Comparison of ENCODE assay signal across 18 cellular contexts in the genomic region with DNA sequence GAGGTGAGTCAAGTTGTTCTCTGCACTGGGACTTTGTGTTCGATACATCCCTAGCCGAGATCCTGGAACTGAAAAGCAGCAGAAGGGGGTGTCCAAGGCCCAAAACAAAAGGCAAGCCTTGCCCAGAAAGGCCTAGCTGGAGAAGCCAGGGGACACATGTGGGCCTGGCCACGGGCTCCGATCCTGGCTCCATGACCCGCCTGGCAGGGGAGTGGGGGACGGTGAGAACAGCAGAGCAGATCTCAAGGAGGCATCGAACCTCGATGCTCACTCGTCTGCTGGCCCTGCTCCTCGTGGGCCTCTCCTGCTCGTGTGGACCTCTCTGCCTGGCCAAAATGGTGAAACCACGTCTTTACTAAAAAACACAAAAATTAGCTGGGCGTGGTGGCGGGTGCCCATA. TPM values are rescaled to one million over a fixed set of nuclear protein-coding genes. Genes with fewer than 3 reads are reported as not detected.
DNase-seq lines count a peak whose midpoint lies in the region; ATAC-seq, FAIRE-seq and TF ChIP-seq lines count a peak whose summit lies in the region.
"Had no signal": no experiment of that assay in that cellular context is flagged by ENCODE, and none has a peak within 500 bp of the region (broad histone marks: within the 10 kb centered on the region; RNA-seq: fewer than 3 reads in every experiment).

No MANE protein-coding gene starts in this region.

- ATAC-seq in K562 (no peak), memory B cell (ENCODE audit: low read depth) (no peak), HG03280 (IDR thresholded peaks at IDR 0.05; ENCODE audit: unreplicated experiment) (no peak)
- ATAC-seq in activated CD4-positive, CD25-positive, alpha-beta regulatory T cell treated with anti-CD3 and anti-CD28 coated beads, Interleukin-2, amount 50 U/mL, for 24 hours, result no peak

- no peak overlapping the region for H3K4me3 Mint-ChIP-seq in activated CD4-positive, alpha-beta T cell treated with anti-CD3 and anti-CD28 coated beads, Interleukin-2, amount 10 ng/mL, durations not matched to agents 7 days and 5 days
- no peak overlapping the region for H3K4me3 Mint-ChIP-seq in activated CD4-positive, alpha-beta T cell treated with anti-CD3 and anti-CD28 coated beads, Interleukin-2, amount 10 ng/mL, durations not matched to agents 24 days and 14 days
- no peak overlapping the region for H3K4me3 Mint-ChIP-seq in memory B cell
- H3K4me3 Mint-ChIP-seq: H9 had no signal

- H3K27ac Mint-ChIP-seq in activated CD4-positive, alpha-beta T cell treated with anti-CD3 and anti-CD28 coated beads, Interleukin-2, amount 10 ng/mL, durations not matched to agents 7 days and 5 days, result peak overlapping the region; percentile 9
- H3K27ac Mint-ChIP-seq in activated CD4-positive, alpha-beta T cell treated with anti-CD3 and anti-CD28 coated beads, Interleukin-2, amount 10 ng/mL, durations not matched to agents 24 days and 14 days, result no peak overlapping the region
- H3K27ac Mint-ChIP-seq in memory B cell, result peak overlapping the region; percentile 30
- H3K27ac Mint-ChIP-seq: CD4-positive, CD25-positive, alpha-beta regulatory T cell; H9 had no signal

- no peak for DNase-seq in activated CD4-positive, alpha-beta T cell treated with anti-CD3 and anti-CD28 coated beads, Interleukin-2, amount 10 ng/mL, durations not matched to agents 7 days and 5 days
- no peak for DNase-seq in activated CD4-positive, alpha-beta T cell treated with anti-CD3 and anti-CD28 coated beads, Interleukin-2, amount 10 ng/mL, durations not matched to agents 24 days and 14 days
- no peak for DNase-seq in K562 (ENCODE audit: extremely low read depth in 1 of 4, low spot score in 3 of 4)
- no peak for DNase-seq in memory B cell (ENCODE audit: low spot score in 2 of 2)
- DNase-seq in spleen, result peak; percentile 67
- DNase-seq in cortex of kidney (lab: John Stamatoyannopoulos, UW), result no peak
- DNase-seq: AML-193; CD4-positive, CD25-positive, alpha-beta regulatory T cell; DMS53; GF-D8; GOT3; H9 had no signal

- H3K4me1 Mint-ChIP-seq in activated CD4-positive, alpha-beta T cell treated with anti-CD3 and anti-CD28 coated beads, Interleukin-2, amount 10 ng/mL, durations not matched to agents 7 days and 5 days, result peaks cover 18% of the 10 kb centered on the region
- peaks cover 6% of the 10 kb centered on the region for H3K4me1 Mint-ChIP-seq in activated CD4-positive, alpha-beta T cell treated with anti-CD3 and anti-CD28 coated beads, Interleukin-2, amount 10 ng/mL, durations not matched to agents 24 days and 14 days
- H3K4me1 Mint-ChIP-seq in memory B cell, result peaks cover 13% of the 10 kb centered on the region
- H3K4me1 Mint-ChIP-seq: H9 had no signal

- FAIRE-seq in K562 (lab: Jason Lieb, UNC), result no peak
- FAIRE-seq: GM19239 had no signal

- H3K4me1 ChIP-seq in K562 (replicated peaks in 1 of 2; ENCODE audit: control insufficient read depth in 2 of 2, insufficient read depth in 2 of 2, low read length in 2 of 2), result peaks cover 0 to 3% of the 10 kb centered on the region in 2 experiments; a peak in 1 of 5 replicates
- H3K4me1 ChIP-seq in spleen, result peaks cover 0 to 11% (median 2%) of the 10 kb centered on the region in 6 donors

- POLR2A ChIA-PET in activated CD4-positive, alpha-beta T cell treated with anti-CD3 and anti-CD28 coated beads, Interleukin-2, amount 10 ng/mL, durations not matched to agents 7 days and 5 days (lab: Charles Lee), result no interaction called here
- POLR2A ChIA-PET in K562 (lab: Yijun Ruan, JAX), result no interaction called here

- TF ChIP-seq POLR2A in K562 (conservative IDR thresholded peaks at IDR 0.05) (no peak), spleen (IDR thresholded peaks at IDR 0.05) (no peak)

- peaks cover 76% of the 10 kb centered on the region for H3K36me3 ChIP-seq in K562 (ENCODE audit: control insufficient read depth, insufficient read depth, low read length)
- H3K36me3 ChIP-seq in spleen, result peaks cover 0 to 80% (median 16%) of the 10 kb centered on the region in 6 donors

- H3K79me2 ChIP-seq in K562 (ENCODE audit: control insufficient read depth, insufficient read depth, low read length), result no peaks in the 10 kb centered on the region; the same call in 2 of the 3 replicates

- CTCF ChIA-PET in activated CD4-positive, alpha-beta T cell treated with anti-CD3 and anti-CD28 coated beads, Interleukin-2, amount 10 ng/mL, durations not matched to agents 7 days and 5 days (lab: Charles Lee), result no interaction called here
- CTCF ChIA-PET in K562 (lab: Yijun Ruan, JAX; ENCODE audit: low intra/inter-chr PET ratio), result no interaction called here

- TF ChIP-seq EP300 in K562 (IDR thresholded peaks at IDR 0.05; ENCODE audit: low read length), result no peak

- in situ Hi-C loops in K562 (cut with MboI), result no loop called here

- no peak overlapping the region for H3K27ac ChIP-seq in K562 (ENCODE audit: extremely low read depth, low read depth, low read length)
- no peak overlapping the region for H3K27ac ChIP-seq in spleen
- H3K27ac ChIP-seq: 22Rv1, BLaER1 had no signal

- no peak overlapping the region for H3K4me3 ChIP-seq in K562
- no peak overlapping the region for H3K4me3 ChIP-seq in spleen
- H3K4me3 ChIP-seq: BLaER1 had no signal

- H3K36me3 Mint-ChIP-seq in activated CD4-positive, alpha-beta T cell treated with anti-CD3 and anti-CD28 coated beads, Interleukin-2, amount 10 ng/mL, durations not matched to agents 7 days and 5 days (ENCODE audit: low read depth), result peaks cover 58% of the 10 kb centered on the region
- peaks cover 56% of the 10 kb centered on the region for H3K36me3 Mint-ChIP-seq in activated CD4-positive, alpha-beta T cell treated with anti-CD3 and anti-CD28 coated beads, Interleukin-2, amount 10 ng/mL, durations not matched to agents 24 days and 14 days (ENCODE audit: low read depth)
- peaks cover 6% of the 10 kb centered on the region for H3K36me3 Mint-ChIP-seq in memory B cell

- H3K27me3 Mint-ChIP-seq in activated CD4-positive, alpha-beta T cell treated with anti-CD3 and anti-CD28 coated beads, Interleukin-2, amount 10 ng/mL, durations not matched to agents 7 days and 5 days, result no peaks in the 10 kb centered on the region
- no peaks in the 10 kb centered on the region for H3K27me3 Mint-ChIP-seq in activated CD4-positive, alpha-beta T cell treated with anti-CD3 and anti-CD28 coated beads, Interleukin-2, amount 10 ng/mL, durations not matched to agents 24 days and 14 days
- no peaks in the 10 kb centered on the region for H3K27me3 Mint-ChIP-seq in memory B cell
- H3K27me3 Mint-ChIP-seq: CD4-positive, CD25-positive, alpha-beta regulatory T cell had no signal

- H3K4me2 ChIP-seq in K562 (ENCODE audit: insufficient read depth, low read length), result no peak overlapping the region
- H3K4me2 ChIP-seq: BLaER1 had no signal

- H3K9me3 ChIP-seq in K562 (replicated peaks; ENCODE audit: control insufficient read depth, insufficient read depth, low read depth, low read length) (no peaks in the 10 kb centered on the region), spleen (no peaks in the 10 kb centered on the region)
- H3K9me3 ChIP-seq: BLaER1 had no signal

- no peak overlapping the region for H2AFZ ChIP-seq in K562 (ENCODE audit: low read depth, low read length)

- no peaks in the 10 kb centered on the region for H4K20me1 ChIP-seq in K562 (replicated peaks; ENCODE audit: control insufficient read depth, insufficient read depth, low read length)

- intact Hi-C loops in activated CD4-positive, alpha-beta T cell treated with anti-CD3 and anti-CD28 coated beads, Interleukin-2, amount 10 ng/mL, durations not matched to agents 24 days and 14 days (cut with micrococcal nuclease), result no loop called here
- intact Hi-C loops in K562 (cut with micrococcal nuclease), result no loop called here
- intact Hi-C loops in spleen (cut with DNase I; ENCODE audit: low total_unique reads), result loop anchor here (10.0 kb wide), 1 partner anchor 57 kb away; no protein-coding TSS in a partner anchor

- no peaks in the 10 kb centered on the region for H3K9me1 ChIP-seq in K562 (ENCODE audit: control insufficient read depth, insufficient read depth, low read length)

- H3K9me3 Mint-ChIP-seq in activated CD4-positive, alpha-beta T cell treated with anti-CD3 and anti-CD28 coated beads, Interleukin-2, amount 10 ng/mL, durations not matched to agents 7 days and 5 days, result no peaks in the 10 kb centered on the region
- no peaks in the 10 kb centered on the region for H3K9me3 Mint-ChIP-seq in activated CD4-positive, alpha-beta T cell treated with anti-CD3 and anti-CD28 coated beads, Interleukin-2, amount 10 ng/mL, durations not matched to agents 24 days and 14 days
- H3K9me3 Mint-ChIP-seq in memory B cell, result no peaks in the 10 kb centered on the region
- H3K9me3 Mint-ChIP-seq: CD4-positive, CD25-positive, alpha-beta regulatory T cell; H9 had no signal

- no peaks in the 10 kb centered on the region for H3K27me3 ChIP-seq in K562 (ENCODE audit: control insufficient read depth in 2 of 2, insufficient read depth in 2 of 2, low read length in 2 of 2)
- H3K27me3 ChIP-seq in spleen (replicated peaks in 1 of 7), result no peaks in the 10 kb centered on the region
- H3K27me3 ChIP-seq: BLaER1 had no signal

- TF ChIP-seq CTCF in K562 (IDR thresholded peaks at IDR 0.05 in 2 of 3, conservative IDR thresholded peaks at IDR 0.05 in 1 of 3; ENCODE audit: insufficient read depth in 2 of 3, low read depth in 1 of 3, low read length in 3 of 3) (0 out of 6 replicates have a peak, but pooled peaks of 1 of the 3 experiments have one; percentile 3), spleen (IDR thresholded peaks at IDR 0.05 in 8 of 11, conservative IDR thresholded peaks at IDR 0.05 in 3 of 11) (no peak)

- TSS peak; percentile 7 for BruUV-seq in K562 (replicated peaks; lab: Mats Ljungman, UMichigan)

- WGBS in K562 (ENCODE audit: insufficient coverage, low coverage, missing lambda C conversion rate), result 97% methylated on average over 13 of the region's 14 CpGs
- WGBS in spleen, 5 donors, result 94 to 97% (median 96%) methylated on average over 13 to 14 of the region's 14 CpGs

- no peak for TF ChIP-seq RAD21 in K562 (CRISPR knock-in tag; conservative IDR thresholded peaks at IDR 0.05 in 1 of 2, IDR thresholded peaks at IDR 0.05 in 1 of 2)

- peak overlapping the region in 1 of 2 experiments; percentile 45; a peak in 1 of 4 replicates for H3K9ac ChIP-seq in K562 (ENCODE audit: insufficient read depth in 1 of 2, low read depth in 2 of 2, low read length in 2 of 2)
- H3K9ac ChIP-seq: BLaER1 had no signal

RNA-seq across cellular contexts. Expression of a gene that starts 8.9 kb away (rescaled TPM):
- 100 to 1,000 TPM in 1 of 2 experiments, 10 to 100 TPM in 1; 99.3 to 101 TPM for total RNA-seq in activated CD4-positive, alpha-beta T cell treated with anti-CD3 and anti-CD28 coated beads, Interleukin-2, amount 10 ng/mL, durations not matched to agents 7 days and 5 days
- 44.7 and 45.7 TPM in 2 replicates for total RNA-seq in activated CD4-positive, alpha-beta T cell treated with anti-CD3 and anti-CD28 coated beads, Interleukin-2, amount 10 ng/mL, durations not matched to agents 24 days and 14 days
- 85.7 and 196 TPM in 2 replicates for total RNA-seq in K562 (2011; cell fraction: chromatin; rRNA removed; ENCODE audit: low replicate concordance)
- total RNA-seq in K562 (2011; cell fraction: nucleolus; rRNA removed), result 118 and 124 TPM in 2 replicates
- 119 and 147 TPM in 2 replicates for total RNA-seq in K562 (2011; cell fraction: nucleoplasm; rRNA removed)
- total RNA-seq in K562 (2014; rRNA removed) (46.2 and 66.4 TPM in 2 replicates), K562 (2014; rRNA removed; fragmentation: Illumina TruSeq; extraction: Trizol) (26.2 and 29.5 TPM in 2 replicates), K562 (2015; rRNA removed; fragmentation: Illumina TruSeq; extraction: Trizol) (34.2 and 36.9 TPM in 2 replicates), K562 (2021) (62.9 and 70.1 TPM in 2 replicates), spleen (10 to 100 TPM in 1 of 7 donors, 1 to 10 TPM in 6; 4.2 to 11.1 (median 7.3) TPM)
- polyA plus RNA-seq in K562 (2011; rRNA removed) (18.5 and 18.8 TPM in 2 replicates), K562 (2014; fragmentation: Illumina TruSeq; extraction: Trizol) (30.8 and 43.5 TPM in 2 replicates), K562 (2014; fragmentation: Nextera tagmentation; extraction: Ambion mirVana) (1 to 10 TPM; 4.1 to 5.4 TPM), K562 (2014; rRNA removed) (24.6 and 28.5 TPM in 2 replicates), spleen (1 to 10 TPM; 1.5 to 2.7 (median 2.6) TPM)
- polyA plus RNA-seq in K562 (2011; cell fraction: cytosol; rRNA removed), result 23.2 and 35.3 TPM in 2 replicates
- polyA plus RNA-seq in K562 (2011; cell fraction: nucleus; rRNA removed), result 34.8 and 58.2 TPM in 2 replicates
- polyA plus RNA-seq in K562 (2012), result 35.0 and 35.7 TPM in 2 replicates
- polyA minus RNA-seq in K562 (2011; rRNA and poly(A)+ RNA removed), result 39.0 and 67.5 TPM in 2 replicates
- polyA minus RNA-seq in K562 (2011; cell fraction: cytosol; rRNA and poly(A)+ RNA removed), result 65.5 and 70.9 TPM in 2 replicates
- polyA minus RNA-seq in K562 (2011; cell fraction: nucleus; rRNA and poly(A)+ RNA removed), result 35.1 and 42.3 TPM in 2 replicates

RNA-seq across cellular contexts. Expression of a gene that starts 21.8 kb away (rescaled TPM):
- 10 to 100 TPM; 15.5 to 21.4 TPM for total RNA-seq in activated CD4-positive, alpha-beta T cell treated with anti-CD3 and anti-CD28 coated beads, Interleukin-2, amount 10 ng/mL, durations not matched to agents 7 days and 5 days
- 40.7 and 41.7 TPM in 2 replicates for total RNA-seq in activated CD4-positive, alpha-beta T cell treated with anti-CD3 and anti-CD28 coated beads, Interleukin-2, amount 10 ng/mL, durations not matched to agents 24 days and 14 days
- 28.4 and 114 TPM in 2 replicates for total RNA-seq in K562 (2011; cell fraction: chromatin; rRNA removed; ENCODE audit: low replicate concordance)
- 102 and 124 TPM in 2 replicates for total RNA-seq in K562 (2011; cell fraction: nucleolus; rRNA removed)
- total RNA-seq in K562 (2011; cell fraction: nucleoplasm; rRNA removed), result 40.8 and 51.4 TPM in 2 replicates
- total RNA-seq in K562 (2014; rRNA removed), result 50.2 and 66.0 TPM in 2 replicates
- 6.4 and 11.6 TPM in 2 replicates for total RNA-seq in K562 (2014; rRNA removed; fragmentation: Illumina TruSeq; extraction: Trizol)
- 25.8 and 28.4 TPM in 2 replicates for total RNA-seq in K562 (2015; rRNA removed; fragmentation: Illumina TruSeq; extraction: Trizol)
- total RNA-seq in K562 (2021), result 43.0 and 46.1 TPM in 2 replicates
- polyA plus RNA-seq in K562 (2011; rRNA removed), result 11.5 and 19.7 TPM in 2 replicates
- polyA plus RNA-seq in K562 (2011; cell fraction: cytosol; rRNA removed), result 12.4 and 30.6 TPM in 2 replicates
- 115 and 152 TPM in 2 replicates for polyA plus RNA-seq in K562 (2011; cell fraction: nucleus; rRNA removed)
- 25.5 and 36.0 TPM in 2 replicates for polyA plus RNA-seq in K562 (2012)
- 17.6 and 21.1 TPM in 2 replicates for polyA plus RNA-seq in K562 (2014; fragmentation: Illumina TruSeq; extraction: Trizol)
- polyA plus RNA-seq in K562 (2014; fragmentation: Nextera tagmentation; extraction: Ambion mirVana), result 1 to 10 TPM in 1 of 2 experiments, under 1 TPM in 1; 0.75 to 2.2 TPM
- polyA plus RNA-seq in K562 (2014; rRNA removed), result 46.1 and 57.0 TPM in 2 replicates
- 3.6 and 6.3 TPM in 2 replicates for polyA minus RNA-seq in K562 (2011; rRNA and poly(A)+ RNA removed)
- polyA minus RNA-seq in K562 (2011; cell fraction: cytosol; rRNA and poly(A)+ RNA removed), result 5.9 and 8.8 TPM in 2 replicates
- polyA minus RNA-seq in K562 (2011; cell fraction: nucleus; rRNA and poly(A)+ RNA removed), result 44.7 and 53.2 TPM in 2 replicates
- 1 to 10 TPM in 5 of 7 donors, under 1 TPM in 2; 0.73 to 2.7 (median 1.4) TPM for total RNA-seq in spleen
- 1 to 10 TPM; 1.8 to 2.7 (median 2.5) TPM for polyA plus RNA-seq in spleen
- total RNA-seq: CD4-positive, CD25-positive, alpha-beta regulatory T cell had no signal

RNA-seq across cellular contexts. Expression of a gene that starts 33.0 kb away (rescaled TPM):
- total RNA-seq in activated CD4-positive, alpha-beta T cell treated with anti-CD3 and anti-CD28 coated beads, Interleukin-2, amount 10 ng/mL, durations not matched to agents 7 days and 5 days, result not detected
- not detected in 2 replicates for total RNA-seq in activated CD4-positive, alpha-beta T cell treated with anti-CD3 and anti-CD28 coated beads, Interleukin-2, amount 10 ng/mL, durations not matched to agents 24 days and 14 days
- total RNA-seq in K562 (2011; cell fraction: chromatin; rRNA removed; ENCODE audit: low replicate concordance), result 0.42 TPM in 1 of 2 replicates, not detected in the other
- total RNA-seq in K562 (2011; cell fraction: nucleolus; rRNA removed), result 0.13 and 0.17 TPM in 2 replicates
- total RNA-seq in K562 (2011; cell fraction: nucleoplasm; rRNA removed), result not detected in 2 replicates
- total RNA-seq in K562 (2014; rRNA removed) (not detected in 2 replicates), K562 (2014; rRNA removed; fragmentation: Illumina TruSeq; extraction: Trizol) (not detected in 2 replicates), K562 (2015; rRNA removed; fragmentation: Illumina TruSeq; extraction: Trizol) (not detected in 2 replicates), K562 (2021) (not detected in 2 replicates), spleen (under 1 TPM in 3 of 7 donors, not detected in 4; 0.13 to 0.28 (median 0.23) TPM)
- polyA plus RNA-seq in K562 (2011; rRNA removed) (not detected in 2 replicates), K562 (2014; fragmentation: Illumina TruSeq; extraction: Trizol) (not detected in 2 replicates), K562 (2014; fragmentation: Nextera tagmentation; extraction: Ambion mirVana) (not detected), K562 (2014; rRNA removed) (not detected in 2 replicates), spleen (under 1 TPM in 2 of 3 donors, not detected in 1; 0.03 to 0.06 TPM)
- polyA plus RNA-seq in K562 (2011; cell fraction: cytosol; rRNA removed), result not detected in 2 replicates
- not detected in 2 replicates for polyA plus RNA-seq in K562 (2011; cell fraction: nucleus; rRNA removed)
- 0.07 and 0.08 TPM in 2 replicates for polyA plus RNA-seq in K562 (2012)
- polyA minus RNA-seq in K562 (2011; rRNA and poly(A)+ RNA removed), result not detected in 2 replicates
- polyA minus RNA-seq in K562 (2011; cell fraction: cytosol; rRNA and poly(A)+ RNA removed), result not detected in 2 replicates
- not detected in 2 replicates for polyA minus RNA-seq in K562 (2011; cell fraction: nucleus; rRNA and poly(A)+ RNA removed)
- total RNA-seq: CD4-positive, CD25-positive, alpha-beta regulatory T cell; HT1080 had no signal
- polyA plus RNA-seq: CD4-positive, CD25-positive, alpha-beta regulatory T cell had no signal

RNA-seq across cellular contexts. Expression of a gene that starts 36.8 kb away (rescaled TPM):
- total RNA-seq in activated CD4-positive, alpha-beta T cell treated with anti-CD3 and anti-CD28 coated beads, Interleukin-2, amount 10 ng/mL, durations not matched to agents 7 days and 5 days, result 1 to 10 TPM; 8.1 TPM
- total RNA-seq in activated CD4-positive, alpha-beta T cell treated with anti-CD3 and anti-CD28 coated beads, Interleukin-2, amount 10 ng/mL, durations not matched to agents 24 days and 14 days, result 16.6 and 20.9 TPM in 2 replicates
- 29.2 and 69.3 TPM in 2 replicates for total RNA-seq in K562 (2011; cell fraction: chromatin; rRNA removed; ENCODE audit: low replicate concordance)
- total RNA-seq in K562 (2011; cell fraction: nucleolus; rRNA removed), result 36.9 and 38.2 TPM in 2 replicates
- total RNA-seq in K562 (2011; cell fraction: nucleoplasm; rRNA removed), result 27.0 and 36.9 TPM in 2 replicates
- total RNA-seq in K562 (2014; rRNA removed) (7.2 and 13.4 TPM in 2 replicates), K562 (2014; rRNA removed; fragmentation: Illumina TruSeq; extraction: Trizol) (4.2 and 4.9 TPM in 2 replicates), K562 (2015; rRNA removed; fragmentation: Illumina TruSeq; extraction: Trizol) (9.1 and 11.2 TPM in 2 replicates), K562 (2021) (22.6 and 24.3 TPM in 2 replicates), spleen (10 to 100 TPM in 6 of 7 donors, 1 to 10 TPM in 1; 9.7 to 15.3 (median 12.8) TPM)
- polyA plus RNA-seq in K562 (2011; rRNA removed) (5.7 and 9.4 TPM in 2 replicates), K562 (2014; fragmentation: Illumina TruSeq; extraction: Trizol) (7.2 and 9.4 TPM in 2 replicates), K562 (2014; fragmentation: Nextera tagmentation; extraction: Ambion mirVana) (1 to 10 TPM; 1.7 to 4.2 TPM), K562 (2014; rRNA removed) (8.3 and 9.3 TPM in 2 replicates), spleen (1 to 10 TPM; 2.2 to 5.1 (median 2.2) TPM)
- 7.1 and 12.3 TPM in 2 replicates for polyA plus RNA-seq in K562 (2011; cell fraction: cytosol; rRNA removed)
- polyA plus RNA-seq in K562 (2011; cell fraction: nucleus; rRNA removed), result 22.9 and 34.2 TPM in 2 replicates
- polyA plus RNA-seq in K562 (2012), result 8.5 and 9.1 TPM in 2 replicates
- 6.5 and 9.7 TPM in 2 replicates for polyA minus RNA-seq in K562 (2011; rRNA and poly(A)+ RNA removed)
- 13.1 and 14.3 TPM in 2 replicates for polyA minus RNA-seq in K562 (2011; cell fraction: cytosol; rRNA and poly(A)+ RNA removed)
- polyA minus RNA-seq in K562 (2011; cell fraction: nucleus; rRNA and poly(A)+ RNA removed), result 12.5 and 15.3 TPM in 2 replicates
